35 cellular contexts compared by ENCODE assay signal in genomic region chr1:55120538-55120937, GRCh38.
"Had no signal": no experiment of that assay in that cellular context is flagged by ENCODE, and none has a peak within 500 bp of the region (broad histone marks: within the 10 kb centered on the region; RNA-seq: fewer than 3 reads in every experiment).

No MANE protein-coding gene starts in this region.

- FAIRE-seq: endothelial cell of umbilical vein, islet of Langerhans, pancreas had no signal

- H3K4me1 ChIP-seq: ascending aorta, gastrocnemius medialis, left ventricle myocardium inferior, pancreas, prostate gland, uterus had no signal

- H3K9me3 Mint-ChIP-seq: activated T-cell treated with anti-CD3 and anti-CD28 coated beads, Interleukin-2, amount 50 U/mL, for 72 hours; stimulated activated naive CD8-positive, alpha-beta T cell treated with anti-CD3 and anti-CD28 coated beads, Interleukin-15, amount 100 ng/mL, for 72 hours; T-helper 1 cell treated with Interleukin-12 subunit alpha and Interleukin-12 subunit beta and Interleukin-4 antibody, amounts not matched to agents 30 μg/mL and 1 μg/mL, for 36 hours; type B pancreatic cell had no signal

- H3K27ac ChIP-seq: ascending aorta, esophagus squamous epithelium, gastrocnemius medialis, left ventricle myocardium inferior, pancreas, prostate gland, skin epidermis, uterus, WERI-Rb-1 had no signal

- H3K4me3 Mint-ChIP-seq: activated naive CD8-positive, alpha-beta T cell treated with anti-CD3 and anti-CD28 coated beads, Interleukin-2, amount 10 ng/mL, durations not matched to agents 7 days and 5 days; activated T-cell treated with anti-CD3 and anti-CD28 coated beads, Interleukin-2, amount 50 U/mL, for 72 hours; brain; neural crest cell; stimulated activated naive CD8-positive, alpha-beta T cell treated with anti-CD3 and anti-CD28 coated beads, Interleukin-15, amount 100 ng/mL, for 72 hours; T-helper 1 cell treated with Interleukin-12 subunit alpha and Interleukin-12 subunit beta and Interleukin-4 antibody, amounts not matched to agents 30 μg/mL and 1 μg/mL, for 36 hours; type B pancreatic cell had no signal

- DNase-seq: activated CD4-positive, alpha-beta T cell treated with anti-CD3 and anti-CD28 coated beads for 48 hours; activated CD4-positive, alpha-beta T cell treated with anti-CD3 and anti-CD28 coated beads, Interleukin-2, amount 50 U/mL, for 48 hours; activated effector memory CD4-positive, alpha-beta T cell treated with Interleukin-2 at 50 U/mL for 16 hours; activated naive CD4-positive, alpha-beta T cell treated with Interleukin-2 at 50 U/mL for 16 hours; activated naive CD8-positive, alpha-beta T cell treated with anti-CD3 and anti-CD28 coated beads, Interleukin-2, amount 10 ng/mL, durations not matched to agents 7 days and 5 days; activated T-cell treated with anti-CD3 and anti-CD28 coated beads, Interleukin-2, amount 50 U/mL, for 72 hours; caudate nucleus; cortex of kidney; esophagus squamous epithelium; gastrocnemius medialis; glutamatergic neuron; left ventricle myocardium inferior; nucleus accumbens; pancreas; retina; stimulated activated CD4-positive, alpha-beta T cell treated with anti-CD3 and anti-CD28 coated beads, Interleukin-12 subunit alpha, Interleukin-12 subunit beta, amount 100 ng/mL, for 4 hours; stimulated activated CD4-positive, alpha-beta T cell treated with anti-CD3 and anti-CD28 coated beads, Interleukin-4, amount 100 ng/mL, for 1 hour; stimulated activated naive CD8-positive, alpha-beta T cell treated with anti-CD3 and anti-CD28 coated beads, Interleukin-15, amount 100 ng/mL, for 72 hours; substantia nigra; SW 1271; T-helper 9 cell; uterus; WERI-Rb-1 had no signal

- H3K4me1 Mint-ChIP-seq: brain, neural crest cell had no signal

- H3K27me3 Mint-ChIP-seq: activated naive CD8-positive, alpha-beta T cell treated with anti-CD3 and anti-CD28 coated beads, Interleukin-2, amount 10 ng/mL, durations not matched to agents 7 days and 5 days; stimulated activated naive CD8-positive, alpha-beta T cell treated with anti-CD3 and anti-CD28 coated beads, Interleukin-15, amount 100 ng/mL, for 72 hours; type B pancreatic cell had no signal

- ATAC-seq: activated CD4-positive, CD25-positive, alpha-beta regulatory T cell treated with anti-CD3 and anti-CD28 coated beads, Interleukin-2, amount 50 U/mL, for 24 hours; activated T-cell treated with anti-CD3 and anti-CD28 coated beads, Interleukin-2, amount 50 U/mL, for 72 hours; gastrocnemius medialis; pancreas; sciatic nerve; stimulated activated naive CD8-positive, alpha-beta T cell treated with anti-CD3 and anti-CD28 coated beads, Interleukin-15, amount 100 ng/mL, for 72 hours had no signal

- H3K27ac Mint-ChIP-seq: activated naive CD8-positive, alpha-beta T cell treated with anti-CD3 and anti-CD28 coated beads, Interleukin-2, amount 10 ng/mL, durations not matched to agents 7 days and 5 days; T-helper 1 cell treated with Interleukin-12 subunit alpha and Interleukin-12 subunit beta and Interleukin-4 antibody, amounts not matched to agents 30 μg/mL and 1 μg/mL, for 36 hours; type B pancreatic cell had no signal

- H3K36me3 ChIP-seq: uterus had no signal

- H3K27me3 ChIP-seq: ascending aorta, esophagus squamous epithelium, gastrocnemius medialis, pancreas, uterus had no signal

- H3K4me3 ChIP-seq: ascending aorta, esophagus squamous epithelium, gastrocnemius medialis, left ventricle myocardium inferior, lung, pancreas, prostate gland, skin epidermis, uterus had no signal
